ENCODE assay signal across 1 cellular context in the genomic region with DNA sequence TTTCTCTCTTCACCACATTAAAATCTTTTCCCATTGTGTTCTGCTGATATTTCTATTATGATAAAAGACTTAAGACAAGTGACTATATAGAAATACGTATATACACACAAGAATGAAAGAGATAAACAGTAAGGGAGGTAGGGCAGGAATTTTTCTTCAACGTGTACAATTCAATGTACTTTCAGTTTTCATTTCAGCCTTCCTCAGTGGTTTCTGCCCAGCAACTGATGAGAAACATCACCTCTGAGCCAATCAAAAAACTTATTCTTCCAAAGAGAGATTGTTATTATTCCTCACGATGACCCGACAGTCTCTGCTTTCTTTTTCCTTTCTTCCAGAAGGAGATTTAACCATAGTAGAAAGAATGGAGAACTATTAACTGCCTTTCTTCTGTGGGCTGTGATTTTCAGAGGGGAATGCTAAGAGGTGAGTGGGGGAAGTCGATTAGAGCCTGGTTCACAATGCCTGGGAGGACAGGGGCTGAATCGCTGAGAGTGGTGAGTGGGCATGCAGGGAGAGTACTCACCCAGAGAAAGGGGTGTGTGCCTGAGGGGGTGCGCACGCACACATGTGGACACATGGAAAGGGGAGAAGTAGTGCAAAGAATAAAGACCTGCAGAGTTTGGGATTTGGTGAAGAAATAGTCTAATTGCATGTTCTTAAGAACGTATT.
TF ChIP-seq lines count a peak whose summit lies in the region.

BTN3A1 (plus strand) TSS at position 289 of the 672 bp plus-strand sequence. CDS start 3,289 bp downstream, outside the sequence.

TF ChIP-seq in HepG2, 621 proteins besides CTCF, POLR2A, EP300 and RAD21 (continued from another document):
- TF ChIP-seq, protein P1, sequence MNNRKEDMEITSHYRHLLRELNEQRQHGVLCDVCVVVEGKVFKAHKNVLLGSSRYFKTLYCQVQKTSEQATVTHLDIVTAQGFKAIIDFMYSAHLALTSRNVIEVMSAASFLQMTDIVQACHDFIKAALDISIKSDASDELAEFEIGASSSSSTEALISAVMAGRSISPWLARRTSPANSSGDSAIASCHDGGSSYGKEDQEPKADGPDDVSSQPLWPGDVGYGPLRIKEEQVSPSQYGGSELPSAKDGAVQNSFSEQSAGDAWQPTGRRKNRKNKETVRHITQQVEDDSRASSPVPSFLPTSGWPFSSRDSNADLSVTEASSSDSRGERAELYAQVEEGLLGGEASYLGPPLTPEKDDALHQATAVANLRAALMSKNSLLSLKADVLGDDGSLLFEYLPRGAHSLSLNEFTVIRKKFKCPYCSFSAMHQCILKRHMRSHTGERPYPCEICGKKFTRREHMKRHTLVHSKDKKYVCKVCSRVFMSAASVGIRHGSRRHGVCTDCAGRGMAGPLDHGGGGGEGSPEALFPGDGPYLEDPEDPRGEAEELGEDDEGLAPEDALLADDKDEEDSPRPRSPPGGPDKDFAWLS (CRISPR knock-in tag; IDR thresholded peaks at IDR 0.05; ENCODE audit: borderline replicate concordance), result no peak
- TF ChIP-seq ZNF275 (CRISPR knock-in tag; IDR thresholded peaks at IDR 0.05; ENCODE audit: borderline replicate concordance) (no peak), JARID2 (CRISPR knock-in tag; IDR thresholded peaks at IDR 0.05; ENCODE audit: insufficient replicate concordance) (no peak), ZNF674 (CRISPR knock-in tag; IDR thresholded peaks at IDR 0.05; ENCODE audit: low read depth) (0 out of 2 replicates have a peak, but pooled peaks have one; percentile 18), SRSF1 (optimal IDR thresholded peaks at IDR 0.05; ENCODE audit: low read depth, low read length) (no peak), ZFAT (CRISPR knock-in tag; conservative IDR thresholded peaks at IDR 0.05) (no peak), ELF3 (CRISPR knock-in tag; IDR thresholded peaks at IDR 0.05) (0 out of 2 replicates have a peak, but pooled peaks have one; percentile 10), SNAPC2 (CRISPR knock-in tag; IDR thresholded peaks at IDR 0.05) (0 out of 2 replicates have a peak, but pooled peaks have one; percentile 50), THAP7 (CRISPR knock-in tag; IDR thresholded peaks at IDR 0.05) (no peak), ZNF816 (CRISPR knock-in tag; IDR thresholded peaks at IDR 0.05; ENCODE audit: borderline replicate concordance) (no peak), ZNF513 (CRISPR knock-in tag; conservative IDR thresholded peaks at IDR 0.05) (no peak), HNRNPUL1 (IDR thresholded peaks at IDR 0.05; ENCODE audit: low read depth, low read length) (no peak), ZKSCAN8 (CRISPR knock-in tag; IDR thresholded peaks at IDR 0.05; ENCODE audit: borderline replicate concordance) (peak; percentile 27; the same call in 1 of the 2 replicates), POLR2G (IDR thresholded peaks at IDR 0.05; ENCODE audit: low read depth, low read length) (peak; percentile 57), CC2D1A (CRISPR knock-in tag; IDR thresholded peaks at IDR 0.05) (no peak), ZNF331 (CRISPR knock-in tag; IDR thresholded peaks at IDR 0.05) (peak; percentile 15; the same call in 1 of the 2 replicates), ZNF792 (CRISPR knock-in tag; IDR thresholded peaks at IDR 0.05) (0 out of 2 replicates have a peak, but pooled peaks have one; percentile 34), BATF2 (CRISPR knock-in tag; IDR thresholded peaks at IDR 0.05) (no peak), GTF2F1 (IDR thresholded peaks at IDR 0.05; ENCODE audit: low read length) (no peak), TAF15 (IDR thresholded peaks at IDR 0.05; ENCODE audit: low read depth, low read length, poor library complexity, severe bottlenecking) (no peak), ZNF256 (CRISPR knock-in tag; conservative IDR thresholded peaks at IDR 0.05) (no peak), NCOR1 (IDR thresholded peaks at IDR 0.05; ENCODE audit: borderline replicate concordance, low read length) (no peak), YEATS2 (CRISPR knock-in tag; IDR thresholded peaks at IDR 0.05; ENCODE audit: borderline replicate concordance) (peak; percentile 32; the same call in 1 of the 2 replicates), SAFB2 (CRISPR knock-in tag; IDR thresholded peaks at IDR 0.05; ENCODE audit: borderline replicate concordance, low read depth) (no peak), ZFY (CRISPR knock-in tag; IDR thresholded peaks at IDR 0.05) (no peak), ZNF441 (CRISPR knock-in tag; IDR thresholded peaks at IDR 0.05; ENCODE audit: borderline replicate concordance) (no peak), ZNF33A (CRISPR knock-in tag; IDR thresholded peaks at IDR 0.05; ENCODE audit: borderline replicate concordance) (peak; percentile 86; the same call in 1 of the 2 replicates), LRRFIP1 (CRISPR knock-in tag; conservative IDR thresholded peaks at IDR 0.05) (no peak), ZFP36L1 (CRISPR knock-in tag; IDR thresholded peaks at IDR 0.05) (0 out of 2 replicates have a peak, but pooled peaks have one; percentile 21)
- TF ChIP-seq, protein P2, sequence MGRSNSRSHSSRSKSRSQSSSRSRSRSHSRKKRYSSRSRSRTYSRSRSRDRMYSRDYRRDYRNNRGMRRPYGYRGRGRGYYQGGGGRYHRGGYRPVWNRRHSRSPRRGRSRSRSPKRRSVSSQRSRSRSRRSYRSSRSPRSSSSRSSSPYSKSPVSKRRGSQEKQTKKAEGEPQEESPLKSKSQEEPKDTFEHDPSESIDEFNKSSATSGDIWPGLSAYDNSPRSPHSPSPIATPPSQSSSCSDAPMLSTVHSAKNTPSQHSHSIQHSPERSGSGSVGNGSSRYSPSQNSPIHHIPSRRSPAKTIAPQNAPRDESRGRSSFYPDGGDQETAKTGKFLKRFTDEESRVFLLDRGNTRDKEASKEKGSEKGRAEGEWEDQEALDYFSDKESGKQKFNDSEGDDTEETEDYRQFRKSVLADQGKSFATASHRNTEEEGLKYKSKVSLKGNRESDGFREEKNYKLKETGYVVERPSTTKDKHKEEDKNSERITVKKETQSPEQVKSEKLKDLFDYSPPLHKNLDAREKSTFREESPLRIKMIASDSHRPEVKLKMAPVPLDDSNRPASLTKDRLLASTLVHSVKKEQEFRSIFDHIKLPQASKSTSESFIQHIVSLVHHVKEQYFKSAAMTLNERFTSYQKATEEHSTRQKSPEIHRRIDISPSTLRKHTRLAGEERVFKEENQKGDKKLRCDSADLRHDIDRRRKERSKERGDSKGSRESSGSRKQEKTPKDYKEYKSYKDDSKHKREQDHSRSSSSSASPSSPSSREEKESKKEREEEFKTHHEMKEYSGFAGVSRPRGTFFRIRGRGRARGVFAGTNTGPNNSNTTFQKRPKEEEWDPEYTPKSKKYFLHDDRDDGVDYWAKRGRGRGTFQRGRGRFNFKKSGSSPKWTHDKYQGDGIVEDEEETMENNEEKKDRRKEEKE (IDR thresholded peaks at IDR 0.05), result no peak
